In genomic region chr1:179081696-179082307, GRCh38 we compare ENCODE assay signal across 8 cellular contexts. TPM values are rescaled to one million over a fixed set of nuclear protein-coding genes. Genes with fewer than 3 reads are reported as not detected.
A peak's percentile ranks its signal among the peaks of the same experiment; 100 is the strongest.
DNase-seq lines count a peak whose midpoint lies in the region; ATAC-seq and TF ChIP-seq lines count a peak whose summit lies in the region.

TOR3A (plus strand) TSS chr1:179082070; CDS start chr1:179082129, 59 bp downstream.

- H3K27ac ChIP-seq in adipose tissue (ENCODE audit: low read depth, low read length) (no peak within 1 kb of the TSS), heart right ventricle (peak within 1 kb of the TSS; percentile 75 to 95 (median 92))

- 0% methylated on average over 48 to 49 of the region's 49 CpGs for WGBS in adipose tissue, 3 donors
- WGBS in heart right ventricle, 2 donors: 0% methylated on average over 46 to 49 of the region's 49 CpGs

- no peaks in the 10 kb centered on the region for H3K27me3 Mint-ChIP-seq in type B pancreatic cell

- H3K36me3 Mint-ChIP-seq in type B pancreatic cell: peaks cover 3% of the 10 kb centered on the region

- no peak for TF ChIP-seq CTCF in GM12865 (IDR thresholded peaks at IDR 0.05; ENCODE audit: insufficient read depth, low read depth, low read length, missing control alignments)
- TF ChIP-seq CTCF in heart right ventricle (IDR thresholded peaks at IDR 0.05): no peak
- TF ChIP-seq CTCF in type B pancreatic cell (conservative IDR thresholded peaks at IDR 0.05): no peak

- H3K4me1 ChIP-seq in heart right ventricle: peaks cover 3 to 28% (median 17%) of the 10 kb centered on the region in 9 donors

- peak within 1 kb of the TSS; percentile 97 for H3K4me3 Mint-ChIP-seq in type B pancreatic cell

- DNase-seq in GM12865 (ENCODE audit: low read depth) (peak; percentile 98), NCI-H1092 treated with DMSO at 0.1 percent for 48 hours (lab: John Stamatoyannopoulos, UW) (peak; percentile 87), T follicular helper cell (ENCODE audit: low read depth) (peak; percentile 52), heart right ventricle (peak; percentile 92 to 93), pons (ENCODE audit: low spot score) (peak; percentile 83), type B pancreatic cell (ENCODE audit: extremely low spot score, unreplicated experiment) (peak; percentile 91)

- H3K4me1 Mint-ChIP-seq in type B pancreatic cell (ENCODE audit: unreplicated experiment): peaks cover 22% of the 10 kb centered on the region

- H3K9me3 ChIP-seq in heart right ventricle: no peaks in the 10 kb centered on the region

- peaks cover 0 to 24% (median 4%) of the 10 kb centered on the region in 9 donors for H3K36me3 ChIP-seq in heart right ventricle

- H3K9me3 Mint-ChIP-seq in type B pancreatic cell: no peaks in the 10 kb centered on the region

- peak within 1 kb of the TSS; percentile 87 for H3K27ac Mint-ChIP-seq in type B pancreatic cell

- intact Hi-C loops in heart right ventricle (cut with DNase I): loop anchor here in 9 of 10 donors (1.0 to 10.0 kb wide), 9 partner anchors 110 to 289 kb away; partner anchors contain the start of genes SOAT1 (in 5 of the 9) and AXDND1 (in 3 of the 9)

- H3K27me3 ChIP-seq in heart right ventricle: no peaks in the 10 kb centered on the region

- H3K4me3 ChIP-seq in GM12865 (ENCODE audit: low read depth, low read length) (peak within 1 kb of the TSS; percentile 93), heart right ventricle (peak within 1 kb of the TSS; percentile 80 to 99 (median 94))

- peak; percentile 90 for ATAC-seq in HG02623 (IDR thresholded peaks at IDR 0.05; ENCODE audit: unreplicated experiment)
- peak; percentile 97 to 99 (median 98) for ATAC-seq in heart right ventricle

RNA-seq across cellular contexts. Expression of gene TOR3A, which starts in this region (rescaled TPM):
- 10 to 100 TPM; 12.5 to 31.8 (median 23.7) TPM for polyA plus RNA-seq in adipose tissue
- 10 to 100 TPM in 6 of 10 donors, 1 to 10 TPM in 4; 6.8 to 18.0 (median 10.9) TPM for total RNA-seq in heart right ventricle
- polyA plus RNA-seq in heart right ventricle: 10 to 100 TPM in 1 of 2 donors, 1 to 10 TPM in 1; 5.9 to 16.8 TPM
- total RNA-seq in type B pancreatic cell (ENCODE audit: low replicate concordance): 21.7 and 23.2 TPM in 2 replicates
